Comparison of ENCODE assay signal across 8 cellular contexts in the genomic region with DNA sequence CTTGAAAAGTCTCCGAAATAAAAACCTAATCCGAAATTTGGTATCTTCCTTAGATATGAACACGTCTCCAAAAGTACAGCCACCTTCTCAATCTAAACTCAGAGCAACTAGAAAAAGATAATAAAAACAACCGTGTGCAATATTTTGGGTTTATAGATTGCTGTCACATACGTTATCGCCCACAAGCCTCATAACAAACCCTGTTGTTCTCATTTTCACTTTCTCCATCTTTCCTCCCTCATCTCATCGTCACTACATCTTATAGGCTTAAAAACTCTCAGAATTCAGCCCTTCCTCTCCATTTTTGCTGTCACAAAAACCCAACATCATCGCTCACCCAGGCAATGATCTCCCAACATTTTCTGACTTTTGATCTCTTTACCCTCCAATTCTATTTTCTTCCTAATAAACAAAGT. TPM values are rescaled to one million over a fixed set of nuclear protein-coding genes. Genes with fewer than 3 reads are reported as not detected.
DNase-seq lines count a peak whose midpoint lies in the region; ATAC-seq, FAIRE-seq and TF ChIP-seq lines count a peak whose summit lies in the region.

No MANE protein-coding gene starts in this region.

- in situ Hi-C loops in mammary epithelial cell (cut with MboI; ENCODE audit: low sequenced_read_pairs in 2 of 2), result loop anchor here in 1 of 2 donors (25.0 kb wide), 1 partner anchor 154 kb away; no protein-coding TSS in a partner anchor

- ATAC-seq in GM18502 (IDR thresholded peaks at IDR 0.05; ENCODE audit: poor library complexity, unreplicated experiment), result peak; percentile 6
- peak; percentile 43 for ATAC-seq in HG03159 (IDR thresholded peaks at IDR 0.05; ENCODE audit: unreplicated experiment)
- peak; percentile 25 to 38 (median 25) for ATAC-seq in natural killer cell
- ATAC-seq in HG03439 (IDR thresholded peaks at IDR 0.05; ENCODE audit: unreplicated experiment), result no peak

- peak overlapping the region; percentile 86 to 96 for H3K27ac Mint-ChIP-seq in natural killer cell

- H3K27me3 ChIP-seq in mammary epithelial cell (ENCODE audit: insufficient read depth, low read length), result no peaks in the 10 kb centered on the region

- H3K9me3 Mint-ChIP-seq in natural killer cell, result no peaks in the 10 kb centered on the region

- H3K4me2 ChIP-seq in mammary epithelial cell (ENCODE audit: insufficient read depth, low read depth, low read length), result peak overlapping the region; percentile 84

- H3K36me3 Mint-ChIP-seq in natural killer cell, result no peaks in the 10 kb centered on the region

- H4K20me1 ChIP-seq in mammary epithelial cell (ENCODE audit: insufficient read depth, low read length), result no peaks in the 10 kb centered on the region

- peaks cover 27% of the 10 kb centered on the region in 2 donors for H3K27me3 Mint-ChIP-seq in natural killer cell (ENCODE audit: low read depth in 2 of 2)

- H3K4me1 ChIP-seq in mammary epithelial cell (ENCODE audit: insufficient read depth, low read length), result peaks cover 4% of the 10 kb centered on the region

- CTCF ChIA-PET in mammary epithelial cell (lab: Charles Lee; ENCODE audit: low non-redundant PET), result interaction anchor here (0.6 kb wide), 1 partner anchor 547 kb away, joined by 11 read pairs; no protein-coding TSS in a partner anchor

- peaks cover 42% of the 10 kb centered on the region for H3K79me2 ChIP-seq in mammary epithelial cell (ENCODE audit: insufficient read depth, low read length)

- H3K36me3 ChIP-seq in mammary epithelial cell (ENCODE audit: insufficient read depth, low read length), result no peaks in the 10 kb centered on the region

- dilution Hi-C loops in mammary epithelial cell (cut with HindIII; ENCODE audit: low sequenced_read_pairs), result no loop called here

- DNase-seq in mammary epithelial cell (no peak), natural killer cell (no peak), D721Med (ENCODE audit: insufficient read length, low spot score) (no peak), DMS53 treated with DMSO at 0.1 percent for 48 hours (lab: John Stamatoyannopoulos, UW; ENCODE audit: unreplicated experiment) (no peak), NCI-H1105 (lab: John Stamatoyannopoulos, UW) (no peak)

- H3K27ac ChIP-seq in mammary epithelial cell (ENCODE audit: insufficient read depth, low read depth, low read length), result no peak overlapping the region

- TF ChIP-seq CTCF in mammary epithelial cell (conservative IDR thresholded peaks at IDR 0.05 in 1 of 2, IDR thresholded peaks at IDR 0.05 in 1 of 2; ENCODE audit: extremely low read depth in 1 of 2, insufficient read depth in 1 of 2, low read depth in 1 of 2, low read length in 2 of 2) (no peak), natural killer cell (IDR thresholded peaks at IDR 0.05) (no peak), D721Med (IDR thresholded peaks at IDR 0.05; ENCODE audit: insufficient read depth, missing control alignments) (no peak)

- H3K4me3 Mint-ChIP-seq in natural killer cell, result peak overlapping the region; percentile 97

- TSS peak; percentile 92 for BruUV-seq in mammary epithelial cell (replicated peaks; lab: Mats Ljungman, UMichigan)

- no peaks in the 10 kb centered on the region for H3K9me3 ChIP-seq in mammary epithelial cell (replicated peaks; ENCODE audit: insufficient read depth, low read length)

- intact Hi-C loops in mammary epithelial cell (cut with micrococcal nuclease), result no loop called here
- intact Hi-C loops in natural killer cell (cut with micrococcal nuclease), result loop anchor here (1.0 kb wide), 1 partner anchor 11 kb away; a partner anchor contains a TSS

- peaks cover 28 to 37% of the 10 kb centered on the region in 2 donors for H3K4me1 Mint-ChIP-seq in natural killer cell

- WGBS in mammary epithelial cell (ENCODE audit: low coverage, missing lambda C conversion rate), result 18% methylated on average over 8 of the region's 8 CpGs

- H3K4me3 ChIP-seq in mammary epithelial cell (replicated peaks in 1 of 3; ENCODE audit: insufficient read depth in 1 of 3, low read depth in 2 of 3, low read length in 3 of 3), result peak overlapping the region; percentile 68 to 94 (median 87)

- no peak overlapping the region for H3K9ac ChIP-seq in mammary epithelial cell (ENCODE audit: insufficient read depth, low read length)

- peak overlapping the region; percentile 93 for H2AFZ ChIP-seq in mammary epithelial cell (ENCODE audit: low read depth, low read length)

- FAIRE-seq in D721Med (lab: Jason Lieb, UNC), result no peak

RNA-seq across cellular contexts. Expression of a gene that starts 0.4 kb away (rescaled TPM):
- total RNA-seq in mammary epithelial cell (10 to 100 TPM; 14.4 to 21.5 TPM), natural killer cell (10 to 100 TPM; 26.4 to 29.4 (median 28.9) TPM)
- 16.2 TPM for polyA plus RNA-seq in mammary epithelial cell
- polyA minus RNA-seq in mammary epithelial cell, result 33.6 TPM

RNA-seq across cellular contexts. Expression of a gene that starts 11.1 kb away (rescaled TPM):
- 10 to 100 TPM; 42.3 to 70.8 TPM for total RNA-seq in mammary epithelial cell
- polyA plus RNA-seq in mammary epithelial cell, result 15.9 TPM
- polyA minus RNA-seq in mammary epithelial cell, result 56.0 TPM
- 10 to 100 TPM; 76.2 to 94.0 (median 85.6) TPM for total RNA-seq in natural killer cell
